5 cellular contexts compared by ENCODE assay signal in the genomic region with DNA sequence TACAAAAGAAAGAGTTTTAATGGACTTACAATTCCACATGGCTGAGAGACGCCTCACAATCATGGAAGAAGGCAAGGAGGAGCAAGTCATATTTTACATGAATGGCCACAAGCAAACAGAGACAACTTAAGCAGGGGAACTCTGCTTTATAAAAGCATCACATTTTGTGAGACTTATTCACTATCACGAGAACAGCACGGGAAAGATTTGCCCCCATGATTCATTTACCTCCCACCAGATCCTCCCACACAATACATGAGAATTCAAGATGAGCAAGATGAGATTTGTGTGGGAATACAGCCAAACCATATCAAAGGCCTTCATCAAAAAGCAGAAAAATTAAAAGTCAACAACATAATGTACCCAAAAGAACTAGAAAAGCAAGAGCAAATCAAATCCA.
"Had no signal": no experiment of that assay in that cellular context is flagged by ENCODE, and none has a peak within 500 bp of the region (broad histone marks: within the 10 kb centered on the region; RNA-seq: fewer than 3 reads in every experiment).

No MANE protein-coding gene starts in this region.

- H3K4me3 ChIP-seq: GM23338, K562 had no signal

- H3K4me3 Mint-ChIP-seq: GM23338, H9 had no signal

- H3K27ac Mint-ChIP-seq: GM23338, H9 had no signal

- DNase-seq: H9, HCEC 1CT, IMR-90 had no signal

- ATAC-seq: GM23338, K562 had no signal

- H2AFZ ChIP-seq: GM23338 had no signal

- H3K4me2 ChIP-seq: GM23338 had no signal
